Comparison of ENCODE assay signal across 9 cellular contexts in the genomic region with DNA sequence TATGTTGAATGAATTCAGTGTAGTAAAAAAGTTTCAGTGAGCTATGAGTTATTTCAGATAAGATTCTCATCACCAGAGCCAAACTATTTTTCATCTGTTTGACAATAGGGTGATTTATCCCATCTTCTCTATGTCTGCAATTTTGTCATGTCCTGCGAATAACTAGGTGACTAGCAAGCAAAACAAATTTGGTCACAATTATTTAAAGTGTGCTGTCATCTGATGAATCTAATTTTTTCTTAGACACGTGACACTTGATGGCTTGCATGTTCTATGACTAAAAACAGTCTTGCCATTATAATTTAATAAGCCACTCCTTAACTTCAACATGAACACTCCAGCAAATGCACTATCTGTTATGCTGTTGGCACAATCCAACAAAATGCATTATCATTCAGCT.
"Had no signal": no experiment of that assay in that cellular context is flagged by ENCODE, and none has a peak within 500 bp of the region (broad histone marks: within the 10 kb centered on the region; RNA-seq: fewer than 3 reads in every experiment).

No MANE protein-coding gene starts in this region.

- H3K4me2 ChIP-seq: GM23338 had no signal

- H2AFZ ChIP-seq: GM23248, GM23338 had no signal

- H3K9me3 ChIP-seq: HAP-1 had no signal

- H3K27ac ChIP-seq: GM23248 had no signal

- ATAC-seq: GM23338, HCT116 had no signal

- H3K9ac ChIP-seq: GM23248 had no signal

- DNase-seq: GM23248, GOT3, H7, H9, HCEC 1CT, HFFc6 had no signal

- H3K4me3 ChIP-seq: GM23248, GM23338, HAP-1 had no signal

- H3K36me3 ChIP-seq: HAP-1 had no signal
